ENCODE assay signal across 10 cellular contexts in genomic region chr11:2312232-2313042, GRCh38. TPM values are rescaled to one million over a fixed set of nuclear protein-coding genes. Genes with fewer than 3 reads are reported as not detected.
DNase-seq lines count a peak whose midpoint lies in the region; ATAC-seq and TF ChIP-seq lines count a peak whose summit lies in the region.
"Had no signal": no experiment of that assay in that cellular context is flagged by ENCODE, and none has a peak within 500 bp of the region (broad histone marks: within the 10 kb centered on the region; RNA-seq: fewer than 3 reads in every experiment).

No MANE protein-coding gene starts in this region.

- H3K4me3 ChIP-seq in ascending aorta = no peak overlapping the region
- H3K4me3 ChIP-seq in left ventricle myocardium inferior = no peak overlapping the region
- H3K4me3 ChIP-seq in upper lobe of left lung = no peak overlapping the region

- H3K9me3 ChIP-seq in ascending aorta = no peaks in the 10 kb centered on the region
- H3K9me3 ChIP-seq in left ventricle myocardium inferior (replicated peaks) = peaks cover 1% of the 10 kb centered on the region
- no peaks in the 10 kb centered on the region for H3K9me3 ChIP-seq in upper lobe of left lung

- H3K27me3 ChIP-seq in ascending aorta (no peaks in the 10 kb centered on the region), left ventricle myocardium inferior (ENCODE audit: low read depth) (no peaks in the 10 kb centered on the region), upper lobe of left lung (no peaks in the 10 kb centered on the region)

- intact Hi-C loops in Right ventricle myocardium superior (cut with DNase I) (no loop called here), left ventricle myocardium superior (cut with micrococcal nuclease) (no loop called here), ascending aorta (cut with DNase I) (no loop called here), left ventricle myocardium inferior (cut with micrococcal nuclease) (loop anchor here (10.0 kb wide), 1 partner anchor 62 kb away; the partner anchor contains the start of gene CD81)

- H3K4me1 ChIP-seq in ascending aorta (peaks cover 8 to 19% of the 10 kb centered on the region in 2 donors), left ventricle myocardium inferior (peaks cover 40% of the 10 kb centered on the region), upper lobe of left lung (peaks cover 20 to 44% (median 23%) of the 10 kb centered on the region in 4 donors)

- TF ChIP-seq POLR2A in upper lobe of left lung (IDR thresholded peaks at IDR 0.05) = no peak

- 80% methylated on average over 2 to 22 of the region's 22 CpGs for WGBS in upper lobe of left lung, 2 donors

- no peak for TF ChIP-seq EP300 in upper lobe of left lung (IDR thresholded peaks at IDR 0.05)

- no peak for ATAC-seq in Right ventricle myocardium superior (ENCODE audit: poor library complexity)
- no peak for ATAC-seq in left ventricle myocardium superior
- ATAC-seq in upper lobe of left lung (ENCODE audit: low FRiP score in 2 of 2) = peak in 1 of 2 donors; percentile 44
- no peak for ATAC-seq in HG03135 (IDR thresholded peaks at IDR 0.05; ENCODE audit: unreplicated experiment)

- H3K36me3 ChIP-seq in ascending aorta = no peaks in the 10 kb centered on the region
- H3K36me3 ChIP-seq in left ventricle myocardium inferior = no peaks in the 10 kb centered on the region
- no peaks in the 10 kb centered on the region for H3K36me3 ChIP-seq in upper lobe of left lung

- no peak for TF ChIP-seq CTCF in ascending aorta (IDR thresholded peaks at IDR 0.05)
- TF ChIP-seq CTCF in left ventricle myocardium inferior (IDR thresholded peaks at IDR 0.05; ENCODE audit: borderline replicate concordance) = no peak
- no peak for TF ChIP-seq CTCF in upper lobe of left lung (IDR thresholded peaks at IDR 0.05)

- H3K27ac ChIP-seq in ascending aorta (peak overlapping the region; percentile 52 to 62), left ventricle myocardium inferior (replicated peaks) (peak overlapping the region; percentile 83), upper lobe of left lung (peak overlapping the region; percentile 43 to 65 (median 54))

- DNase-seq in Right ventricle myocardium superior (peak; percentile 54), left ventricle myocardium superior (no peak), ascending aorta (ENCODE audit: low spot score in 2 of 2) (peak in 1 of 2 donors; percentile 78), left ventricle myocardium inferior (no peak), upper lobe of left lung (peak in 1 of 2 donors; percentile 66), AML-193 (lab: John Stamatoyannopoulos, UW) (no peak), T-helper 9 cell (no peak)
- DNase-seq: stimulated activated CD4-positive, alpha-beta T cell treated with anti-CD3 and anti-CD28 coated beads, Interleukin-2, amount 100 ng/mL, for 24 hours had no signal

RNA-seq across cellular contexts. Expression of gene TSPAN32, which starts 10.6 kb away (rescaled TPM):
- total RNA-seq in Right ventricle myocardium superior = 13.9 TPM
- 19.9 TPM for total RNA-seq in left ventricle myocardium superior
- total RNA-seq in ascending aorta = 1.9 TPM
- total RNA-seq in left ventricle myocardium inferior = 27.1 TPM
- total RNA-seq in upper lobe of left lung = 10 to 100 TPM in 2 of 6 donors, 1 to 10 TPM in 4; 3.1 to 16.4 (median 6.8) TPM

RNA-seq across cellular contexts. Expression of gene C11orf21, which starts 10.7 kb away (rescaled TPM):
- 43.6 TPM for total RNA-seq in Right ventricle myocardium superior
- total RNA-seq in left ventricle myocardium superior = 66.5 TPM
- total RNA-seq in ascending aorta = not detected
- total RNA-seq in left ventricle myocardium inferior = 36.0 TPM
- 10 to 100 TPM in 2 of 6 donors, 1 to 10 TPM in 4; 2.3 to 20.3 (median 9.5) TPM for total RNA-seq in upper lobe of left lung

RNA-seq across cellular contexts. Expression of gene ASCL2, which starts 42.0 kb away (rescaled TPM):
- 0.11 TPM for total RNA-seq in Right ventricle myocardium superior
- total RNA-seq in left ventricle myocardium superior = 0.17 TPM
- not detected for total RNA-seq in ascending aorta
- total RNA-seq in left ventricle myocardium inferior = not detected
- total RNA-seq in upper lobe of left lung = 1 to 10 TPM in 4 of 6 donors, not detected in 2; 1.4 to 3.4 (median 1.9) TPM
- total RNA-seq: T-helper 1 cell treated with Interleukin-12 subunit alpha and Interleukin-12 subunit beta and Interleukin-4 antibody, amounts not matched to agents 30 ng/mL and 1 ng/mL, for 36 hours had no signal
